ENCODE assay signal across 22 cellular contexts in the genomic region with DNA sequence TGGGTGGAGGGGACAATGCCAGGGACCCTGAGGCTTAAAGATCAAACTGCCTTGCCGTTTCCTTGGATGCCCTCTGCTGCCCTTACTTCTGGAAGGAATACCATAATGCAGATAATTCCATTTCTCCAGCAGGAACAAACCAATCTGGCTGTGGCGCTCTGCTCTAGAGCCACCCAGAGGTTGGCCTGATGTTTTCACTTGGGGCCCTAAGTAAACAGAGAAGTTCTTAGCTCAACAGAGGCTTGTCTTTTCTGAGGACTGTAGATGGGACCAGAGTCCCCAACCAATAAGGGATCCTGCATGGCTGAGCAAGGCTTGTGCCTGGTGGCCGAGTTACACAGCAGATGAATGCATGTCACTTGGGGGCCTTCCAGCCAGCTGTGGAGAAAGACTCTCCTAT.
"Had no signal": no experiment of that assay in that cellular context is flagged by ENCODE, and none has a peak within 500 bp of the region (broad histone marks: within the 10 kb centered on the region; RNA-seq: fewer than 3 reads in every experiment).

No MANE protein-coding gene starts in this region.

- H3K4me3 Mint-ChIP-seq: dendritic cell treated with granulocyte-macrophage colony-stimulating factor and Interleukin-4, amounts not matched to agents 40 ng/mL and 50 ng/mL, for 4 days; effector memory CD8-positive, alpha-beta T cell; memory B cell; mesothelial cell of epicardium; natural killer cell treated with Interleukin-12 subunit alpha and Interleukin-12 subunit beta and Interleukin-15 and Interleukin-18, amount 100 ng/mL, for 72 hours; neural progenitor cell; stimulated activated effector memory CD8-positive, alpha-beta T cell treated with anti-CD3 and anti-CD28 coated beads, Interleukin-12 subunit alpha, Interleukin-12 subunit beta, amount 100 ng/mL, for 72 hours had no signal

- H3K4me1 ChIP-seq: esophagus squamous epithelium, heart left ventricle, left ventricle myocardium inferior, lower lobe of right lung, neural progenitor cell, tibial artery, upper lobe of left lung, uterus had no signal

- H3K27ac ChIP-seq: esophagus squamous epithelium, heart left ventricle, left ventricle myocardium inferior, lower lobe of right lung, neural progenitor cell, ovary, tibial artery, upper lobe of left lung, uterus had no signal

- H3K27me3 ChIP-seq: esophagus squamous epithelium, heart left ventricle, neural progenitor cell, ovary, tibial artery, upper lobe of left lung, uterus had no signal

- H3K9me3 ChIP-seq: esophagus squamous epithelium, heart left ventricle, left ventricle myocardium inferior, lower lobe of right lung, ovary, tibial artery, upper lobe of left lung, uterus had no signal

- H3K36me3 Mint-ChIP-seq: memory B cell; mesothelial cell of epicardium; natural killer cell treated with Interleukin-12 subunit alpha and Interleukin-12 subunit beta and Interleukin-15 and Interleukin-18, amount 100 ng/mL, for 72 hours; neural progenitor cell; stimulated activated effector memory CD8-positive, alpha-beta T cell treated with anti-CD3 and anti-CD28 coated beads, Interleukin-12 subunit alpha, Interleukin-12 subunit beta, amount 100 ng/mL, for 72 hours had no signal

- H3K4me1 Mint-ChIP-seq: memory B cell; stimulated activated effector memory CD8-positive, alpha-beta T cell treated with anti-CD3 and anti-CD28 coated beads, Interleukin-12 subunit alpha, Interleukin-12 subunit beta, amount 100 ng/mL, for 72 hours had no signal

- H3K27ac Mint-ChIP-seq: dendritic cell treated with granulocyte-macrophage colony-stimulating factor and Interleukin-4, amounts not matched to agents 40 ng/mL and 50 ng/mL, for 4 days; effector memory CD8-positive, alpha-beta T cell; memory B cell; mesothelial cell of epicardium; natural killer cell treated with Interleukin-12 subunit alpha and Interleukin-12 subunit beta and Interleukin-15 and Interleukin-18, amount 100 ng/mL, for 72 hours; progenitor cell of endocrine pancreas; stimulated activated effector memory CD8-positive, alpha-beta T cell treated with anti-CD3 and anti-CD28 coated beads, Interleukin-12 subunit alpha, Interleukin-12 subunit beta, amount 100 ng/mL, for 72 hours had no signal

- H3K9me3 Mint-ChIP-seq: effector memory CD8-positive, alpha-beta T cell; natural killer cell treated with Interleukin-12 subunit alpha and Interleukin-12 subunit beta and Interleukin-15 and Interleukin-18, amount 100 ng/mL, for 72 hours had no signal

- H3K9ac ChIP-seq: neural progenitor cell had no signal

- DNase-seq: effector memory CD8-positive, alpha-beta T cell; esophagus squamous epithelium; heart left ventricle; hippocampal formation; left ventricle myocardium inferior; lower lobe of right lung; nucleus accumbens; ovary; right cardiac atrium; stimulated activated CD4-positive, alpha-beta T cell treated with anti-CD3 and anti-CD28 coated beads, Interleukin-4, amount 100 ng/mL, for 1 hour; stimulated activated CD8-positive, alpha-beta memory T cell treated with anti-CD3 and anti-CD28 coated beads, Interleukin-4, amount 100 ng/mL, for 48 hours; stimulated activated naive CD8-positive, alpha-beta T cell treated with anti-CD3 and anti-CD28 coated beads, Interleukin-15, Interleukin-2, amounts not matched to agents 100 U/mL and 50 U/mL, for 24 hours; tibial artery; upper lobe of left lung; uterus had no signal

- ATAC-seq: effector memory CD8-positive, alpha-beta T cell; heart left ventricle; lower lobe of right lung; natural killer cell treated with Interleukin-12 subunit alpha and Interleukin-12 subunit beta and Interleukin-15 and Interleukin-18, amount 100 ng/mL, for 72 hours; right cardiac atrium; stimulated activated effector memory CD8-positive, alpha-beta T cell treated with anti-CD3 and anti-CD28 coated beads, Interleukin-12 subunit alpha, Interleukin-12 subunit beta, amount 100 ng/mL, for 72 hours; stimulated activated naive CD8-positive, alpha-beta T cell treated with anti-CD3 and anti-CD28 coated beads, Interleukin-15, Interleukin-2, amounts not matched to agents 100 U/mL and 50 U/mL, for 24 hours had no signal

- H3K4me3 ChIP-seq: esophagus squamous epithelium, heart left ventricle, left ventricle myocardium inferior, lower lobe of right lung, neural progenitor cell, ovary, tibial artery, upper lobe of left lung, uterus had no signal

- H3K36me3 ChIP-seq: esophagus squamous epithelium, heart left ventricle, left ventricle myocardium inferior, lower lobe of right lung, neural progenitor cell, ovary, tibial artery, upper lobe of left lung, uterus had no signal
